In genomic region chr4:184380707-184381106, GRCh38 we compare ENCODE assay signal across 22 cellular contexts.
A peak's percentile ranks its signal among the peaks of the same experiment; 100 is the strongest.
DNase-seq lines count a peak whose midpoint lies in the region; ATAC-seq, FAIRE-seq and TF ChIP-seq lines count a peak whose summit lies in the region.
"Had no signal": no experiment of that assay in that cellular context is flagged by ENCODE, and none has a peak within 500 bp of the region (broad histone marks: within the 10 kb centered on the region; RNA-seq: fewer than 3 reads in every experiment).

No MANE protein-coding gene starts in this region.

- POLR2A ChIA-PET in HepG2 (lab: Yijun Ruan, JAX) = no interaction called here

- H3K4me2 ChIP-seq in HepG2 (ENCODE audit: low read depth, low read length) = no peak overlapping the region
- H3K4me2 ChIP-seq: A549, SK-N-SH had no signal

- no peaks in the 10 kb centered on the region for H3K27me3 ChIP-seq in liver (ENCODE audit: control insufficient read depth in 4 of 4, insufficient read depth in 4 of 4, low read length in 3 of 4)
- no peaks in the 10 kb centered on the region for H3K27me3 ChIP-seq in HepG2 (ENCODE audit: control insufficient read depth in 1 of 2, insufficient read depth in 2 of 2, low read length in 2 of 2)

- in situ Hi-C loops in HepG2 (cut with HindIII; ENCODE audit: extremely low pct_ligation_motif_present, low pct_unique_long_range_greater_than_20kb) = no loop called here

- no peaks in the 10 kb centered on the region for H3K79me2 ChIP-seq in HepG2 (ENCODE audit: insufficient read depth, low read length)

- H4K20me1 ChIP-seq in HepG2 (ENCODE audit: insufficient read depth, low read length) = no peaks in the 10 kb centered on the region

- H3K9me3 ChIP-seq in liver (ENCODE audit: control insufficient read depth in 4 of 4, low read length in 3 of 4) = no peaks in the 10 kb centered on the region
- H3K9me3 ChIP-seq in HepG2 (ENCODE audit: low read length) = no peaks in the 10 kb centered on the region; the same call in 1 of the 2 replicates
- H3K9me3 ChIP-seq in T-helper 17 cell (ENCODE audit: control insufficient read depth, low read length, poor library complexity, severe bottlenecking) = no peaks in the 10 kb centered on the region
- H3K9me3 ChIP-seq: A549, SK-N-SH had no signal

- TF ChIP-seq POLR2A in HepG2 (IDR thresholded peaks at IDR 0.05; ENCODE audit: insufficient read depth in 1 of 2, low read depth in 2 of 2, low read length in 2 of 2) = no peak

- intact Hi-C loops in HepG2 (cut with micrococcal nuclease; ENCODE audit: unreplicated experiment) = no loop called here

- 51% methylated on average over 4 of the region's 4 CpGs for WGBS in liver
- WGBS in HepG2 (ENCODE audit: low lambda C conversion rate) = 77% methylated on average over 4 of the region's 4 CpGs

- no peak overlapping the region for H3K4me3 Mint-ChIP-seq in T-helper 17 cell
- H3K4me3 Mint-ChIP-seq: B cell; CD4-positive, CD25-positive, alpha-beta regulatory T cell had no signal

- no peak for DNase-seq in HepG2 (ENCODE audit: low spot score)
- no peak for DNase-seq in T-helper 17 cell
- peak; percentile 62 for DNase-seq in left lobe of liver (ENCODE audit: low spot score)
- no peak for DNase-seq in kidney glomerular epithelial cell (lab: John Stamatoyannopoulos, UW)
- DNase-seq in NCI-H82 treated with DMSO at 0.1 percent for 48 hours (lab: John Stamatoyannopoulos, UW; ENCODE audit: unreplicated experiment) = no peak
- DNase-seq: CD4-positive, CD25-positive, alpha-beta regulatory T cell; DMS79; GOT3; HCEC 1CT; NCI-H1092 treated with DMSO at 0.1 percent for 48 hours; NCI-H1436 treated with DMSO at 0.1 percent for 48 hours; NCI-H1930; NCI-H2171; NCI-H345; NCI-H524; SHP77 treated with DMSO at 0.1 percent for 48 hours; SK-N-SH had no signal

- peaks cover 2% of the 10 kb centered on the region for H3K36me3 Mint-ChIP-seq in T-helper 17 cell (ENCODE audit: low read depth)

- peak overlapping the region; percentile 6 for H3K27ac Mint-ChIP-seq in T-helper 17 cell
- H3K27ac Mint-ChIP-seq: B cell had no signal

- no peak for ATAC-seq in HepG2
- ATAC-seq in T-helper 17 cell = no peak
- ATAC-seq in left lobe of liver = peak; percentile 50
- no peak for ATAC-seq in HG03565 (IDR thresholded peaks at IDR 0.05; ENCODE audit: unreplicated experiment)
- ATAC-seq: A549 had no signal

- CTCF ChIA-PET in HepG2 (lab: Yijun Ruan, JAX; ENCODE audit: low intra/inter-chr PET ratio, low total read pairs) = no interaction called here

- TF ChIP-seq CTCF in liver (IDR thresholded peaks at IDR 0.05; ENCODE audit: low read depth, low read length, missing input control) = no peak
- TF ChIP-seq CTCF in HepG2 (CRISPR knock-in tag; IDR thresholded peaks at IDR 0.05) = no peak

- H3K27me3 Mint-ChIP-seq in T-helper 17 cell = no peaks in the 10 kb centered on the region
- H3K27me3 Mint-ChIP-seq: B cell; CD4-positive, CD25-positive, alpha-beta regulatory T cell had no signal

- FAIRE-seq in HepG2 (lab: Jason Lieb, UNC) = no peak
- FAIRE-seq: A549 had no signal

- no TSS peak for BruUV-seq in HepG2 (replicated peaks; lab: Mats Ljungman, UMichigan)

- H3K27ac ChIP-seq in liver (ENCODE audit: low read depth in 1 of 2, low read length in 2 of 2) (peak overlapping the region; percentile 88 to 96), HepG2 (ENCODE audit: extremely low read length, insufficient read depth, low read length) (no peak overlapping the region)
- H3K27ac ChIP-seq: A549, RWPE1 had no signal

- H2AFZ ChIP-seq in HepG2 (ENCODE audit: low read length) = no peak overlapping the region

- TF ChIP-seq EP300 in HepG2 (IDR thresholded peaks at IDR 0.05; ENCODE audit: low read depth in 2 of 2, low read length in 2 of 2) (no peak), HepG2 (CRISPR knock-in tag; IDR thresholded peaks at IDR 0.05; ENCODE audit: borderline replicate concordance) (no peak)

- H3K9ac ChIP-seq in liver (ENCODE audit: low read depth in 1 of 2, low read length in 2 of 2) (no peak overlapping the region), HepG2 (ENCODE audit: insufficient read depth, low read depth, low read length) (no peak overlapping the region)
- H3K9ac ChIP-seq: SK-N-SH had no signal

- TF ChIP-seq RAD21 in liver (IDR thresholded peaks at IDR 0.05) (peak in 1 of 2 donors; percentile 33), HepG2 (CRISPR knock-in tag; IDR thresholded peaks at IDR 0.05) (no peak)

- peaks cover 0 to 6% (median 2%) of the 10 kb centered on the region in 4 donors for H3K36me3 ChIP-seq in liver (ENCODE audit: control insufficient read depth in 4 of 4, insufficient read depth in 3 of 4, low read depth in 1 of 4, low read length in 3 of 4)
- no peaks in the 10 kb centered on the region for H3K36me3 ChIP-seq in HepG2 (replicated peaks in 1 of 2; ENCODE audit: control insufficient read depth in 1 of 2, insufficient read depth in 2 of 2, low read length in 2 of 2)

- H3K4me1 Mint-ChIP-seq in T-helper 17 cell = peaks cover 30% of the 10 kb centered on the region

- H3K4me3 ChIP-seq in liver (ENCODE audit: low read depth in 1 of 3, low read length in 3 of 3) (peak overlapping the region; percentile 10 to 48 (median 46)), HepG2 (replicated peaks in 1 of 3; ENCODE audit: insufficient read depth in 1 of 3, low read depth in 2 of 3, low read length in 3 of 3) (no peak overlapping the region)
- H3K4me3 ChIP-seq: A549 had no signal

- H3K4me1 ChIP-seq in liver (ENCODE audit: control insufficient read depth in 4 of 4, insufficient read depth in 4 of 4, low read length in 3 of 4) (peaks cover 8 to 56% (median 41%) of the 10 kb centered on the region in 4 donors), HepG2 (ENCODE audit: insufficient read depth, low read length) (peaks cover 44% of the 10 kb centered on the region)

TF ChIP-seq in liver, 16 proteins besides CTCF, POLR2A, EP300 and RAD21:
- TF ChIP-seq HNF4A (conservative IDR thresholded peaks at IDR 0.05) = peak in 1 of 2 donors; percentile 26
- TF ChIP-seq YY1 (IDR thresholded peaks at IDR 0.05) = peak; percentile 52
- TF ChIP-seq SP1 (IDR thresholded peaks at IDR 0.05) = no peak
- peak in 1 of 2 donors; percentile 29 for TF ChIP-seq RXRA (IDR thresholded peaks at IDR 0.05)
- peak; percentile 90 for TF ChIP-seq MAX (IDR thresholded peaks at IDR 0.05)
- TF ChIP-seq JUND (IDR thresholded peaks at IDR 0.05) = no peak
- TF ChIP-seq ATF3 (IDR thresholded peaks at IDR 0.05) = peak; percentile 21
TF ChIP-seq in liver: peak in this region for 5.

TF ChIP-seq in HepG2, 621 proteins besides CTCF, POLR2A, EP300 and RAD21:
- TF ChIP-seq MAFK (conservative IDR thresholded peaks at IDR 0.05 in 1 of 2, IDR thresholded peaks at IDR 0.05 in 1 of 2; ENCODE audit: low read length in 2 of 2) (peak in 1 of 2 experiments; percentile 29; a peak in 1 of 4 replicates), FOXO4 (CRISPR knock-in tag; conservative IDR thresholded peaks at IDR 0.05) (no peak)

Comparison
In these comparisons a context has a peak if more than half of its experiments do, and no peak if none do; other contexts are left out.
1. H3K4me3 ChIP-seq: peak in liver (3 of 3); none in HepG2 (0 of 3).